Comparison of ENCODE assay signal across 10 cellular contexts in the genomic region with DNA sequence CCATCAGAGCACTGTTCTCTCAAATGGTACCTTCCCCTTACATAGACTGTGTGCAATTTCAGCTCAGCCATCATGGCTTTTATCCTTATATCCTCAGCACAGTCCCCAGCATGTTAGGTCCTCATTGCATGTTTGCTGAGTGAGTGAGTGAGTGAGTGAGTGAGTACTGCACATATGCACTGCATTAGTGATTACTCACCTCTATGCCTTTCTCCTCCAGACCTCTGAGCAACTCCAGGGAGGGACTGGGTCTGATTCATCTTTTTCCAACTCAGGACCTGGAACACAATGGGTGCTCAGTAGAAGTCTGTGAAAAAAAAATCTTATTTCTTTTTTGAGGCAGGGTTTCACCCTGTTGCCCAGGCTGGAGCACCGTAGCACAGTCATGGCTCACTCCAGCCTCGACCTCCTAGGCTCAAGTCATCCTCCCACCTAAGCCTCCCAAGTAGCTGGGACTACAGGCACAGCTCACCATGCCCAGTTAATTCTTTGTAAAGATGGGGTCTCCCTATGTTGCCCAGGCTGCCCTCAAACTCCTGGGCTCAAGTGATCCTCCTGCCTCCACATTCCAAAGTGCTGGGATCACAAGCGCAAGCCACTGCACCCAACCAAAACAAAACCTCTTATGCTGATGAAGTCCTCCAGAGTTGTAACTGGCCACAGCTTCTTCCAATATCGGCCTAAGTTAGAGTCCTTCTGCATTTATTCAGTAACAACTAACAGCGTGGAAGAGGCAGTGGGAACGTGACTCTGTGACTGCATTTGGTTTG. TPM values are rescaled to one million over a fixed set of nuclear protein-coding genes. Genes with fewer than 3 reads are reported as not detected.
DNase-seq lines count a peak whose midpoint lies in the region; ATAC-seq and TF ChIP-seq lines count a peak whose summit lies in the region.
"Had no signal": no experiment of that assay in that cellular context is flagged by ENCODE, and none has a peak within 500 bp of the region (broad histone marks: within the 10 kb centered on the region; RNA-seq: fewer than 3 reads in every experiment).

No MANE protein-coding gene starts in this region.

- no peak for TF ChIP-seq CTCF in Panc1 (IDR thresholded peaks at IDR 0.05)
- TF ChIP-seq CTCF in epithelial cell of esophagus (IDR thresholded peaks at IDR 0.05; ENCODE audit: insufficient read depth, low read depth, low read length, missing control alignments), result no peak
- no peak for TF ChIP-seq CTCF in retinal pigment epithelial cell (conservative IDR thresholded peaks at IDR 0.05; ENCODE audit: low read depth, low read length)

- H3K4me3 ChIP-seq in Panc1 (ENCODE audit: low read depth in 2 of 2, low read length in 2 of 2) (no peak overlapping the region), epithelial cell of esophagus (ENCODE audit: low read length) (no peak overlapping the region), retinal pigment epithelial cell (ENCODE audit: low read length) (no peak overlapping the region)

- in situ Hi-C loops in Panc1 (cut with HindIII; ENCODE audit: low pct_unique_long_range_greater_than_20kb, low sequenced_read_pairs), result no loop called here

- ATAC-seq in Panc1 (peak; percentile 88), HG03025 (IDR thresholded peaks at IDR 0.05; ENCODE audit: low FRiP score, unreplicated experiment) (no peak), GM21390 (IDR thresholded peaks at IDR 0.05; ENCODE audit: unreplicated experiment) (no peak)

- CTCF ChIA-PET in Panc1 (lab: Charles Lee), result interaction anchor here (0.6 kb wide), 2 partner anchors 14 to 16 kb away, joined by 3 read pairs; no protein-coding TSS in a partner anchor

- no TSS peak for BruUV-seq in Panc1 (replicated peaks; lab: Mats Ljungman, UMichigan)

- intact Hi-C loops in Panc1 (cut with micrococcal nuclease; ENCODE audit: unreplicated experiment), result no loop called here

- peaks cover 3% of the 10 kb centered on the region; the same call in 1 of the 2 replicates for H3K4me1 ChIP-seq in Panc1 (ENCODE audit: control insufficient read depth, insufficient read depth, low read length)
- H3K4me1 ChIP-seq: pancreas had no signal

- POLR2A ChIA-PET in Panc1 (lab: Charles Lee), result no interaction called here

- no peaks in the 10 kb centered on the region for H3K36me3 ChIP-seq in Panc1 (ENCODE audit: control insufficient read depth, insufficient read depth, low read length)
- H3K36me3 ChIP-seq: pancreas had no signal

- no peaks in the 10 kb centered on the region for H3K9me3 ChIP-seq in Panc1 (ENCODE audit: control insufficient read depth, insufficient read depth, low read depth, low read length)
- H3K9me3 ChIP-seq: pancreas had no signal

- peak; percentile 85 for DNase-seq in GM04503 (ENCODE audit: low read depth)
- DNase-seq in Panc1 (ENCODE audit: low read depth, low spot score), result peak; percentile 77
- peak; percentile 98 for DNase-seq in epithelial cell of esophagus (ENCODE audit: low read depth)
- peak; percentile 22 for DNase-seq in retinal pigment epithelial cell (ENCODE audit: low read depth)
- no peak for DNase-seq in COR-L47 (lab: John Stamatoyannopoulos, UW)
- DNase-seq: effector CD4-positive, alpha-beta T cell; T-helper 9 cell had no signal

- no peaks in the 10 kb centered on the region for H3K27me3 ChIP-seq in Panc1 (ENCODE audit: control insufficient read depth, insufficient read depth, low read length)
- H3K27me3 ChIP-seq: pancreas had no signal

- H3K27ac ChIP-seq in Panc1 (ENCODE audit: low read length), result no peak overlapping the region
- H3K27ac ChIP-seq: pancreas had no signal

RNA-seq across cellular contexts. Expression of a gene that starts 23.7 kb away (rescaled TPM):
- total RNA-seq in Panc1 (2021; ENCODE audit: unreplicated experiment), result not detected
- polyA plus RNA-seq in Panc1 (2012; ENCODE audit: insufficient read length), result not detected
- total RNA-seq: pancreas had no signal
- polyA plus RNA-seq: pancreas had no signal

RNA-seq across cellular contexts. Expression of a gene that starts 32.3 kb away (rescaled TPM):
- 69.4 TPM for total RNA-seq in Panc1 (2021; ENCODE audit: unreplicated experiment)
- 24.7 TPM for polyA plus RNA-seq in Panc1 (2012; ENCODE audit: insufficient read length)

RNA-seq across cellular contexts. Expression of a gene that starts 32.8 kb away (rescaled TPM):
- total RNA-seq in Panc1 (2021; ENCODE audit: unreplicated experiment), result 2.8 TPM
- 4.5 TPM for polyA plus RNA-seq in Panc1 (2012; ENCODE audit: insufficient read length)

RNA-seq across cellular contexts. Expression of a gene that starts 33.0 kb away (rescaled TPM):
- total RNA-seq in Panc1 (2021; ENCODE audit: unreplicated experiment), result 22.9 TPM
- polyA plus RNA-seq in Panc1 (2012; ENCODE audit: insufficient read length), result 47.9 TPM
